8 cellular contexts compared by ENCODE assay signal in genomic region chr7:81499262-81500116, GRCh38.
DNase-seq lines count a peak whose midpoint lies in the region; ATAC-seq and TF ChIP-seq lines count a peak whose summit lies in the region.

No MANE protein-coding gene starts in this region.

- ATAC-seq in GM18499 (IDR thresholded peaks at IDR 0.05; ENCODE audit: insufficient read depth, unreplicated experiment) (peak; percentile 72), HG03064 (IDR thresholded peaks at IDR 0.05; ENCODE audit: low read depth, unreplicated experiment) (peak; percentile 74), left ventricle myocardium superior (peak; percentile 85), GM21367 (IDR thresholded peaks at IDR 0.05; ENCODE audit: unreplicated experiment) (no peak)

- H3K9ac ChIP-seq in skeletal muscle satellite cell (ENCODE audit: low read depth, low read length): peak overlapping the region; percentile 15

- peak overlapping the region; percentile 23 for H3K4me2 ChIP-seq in skeletal muscle satellite cell (ENCODE audit: low read length)

- peak; percentile 79 for DNase-seq in A172 (ENCODE audit: low spot score)
- peak; percentile 59 for DNase-seq in NCI-H2171 (lab: John Stamatoyannopoulos, UW)
- no peak for DNase-seq in left ventricle myocardium superior

- intact Hi-C loops in left ventricle myocardium superior (cut with micrococcal nuclease): loop anchor here (5.0 to 10.0 kb wide), 5 partner anchors 458 to 1223 kb away; no protein-coding TSS in a partner anchor

- H3K27me3 ChIP-seq in skeletal muscle satellite cell (ENCODE audit: control insufficient read depth, insufficient read depth, low read length): no peaks in the 10 kb centered on the region

- H3K4me3 ChIP-seq in WI38 (ENCODE audit: low read depth, low read length) (no peak overlapping the region), skeletal muscle satellite cell (ENCODE audit: low read length) (no peak overlapping the region)

- H3K9me3 ChIP-seq in skeletal muscle satellite cell (replicated peaks; ENCODE audit: low read length): no peaks in the 10 kb centered on the region

- peak; percentile 31; the same call in 1 of the 2 replicates for TF ChIP-seq CTCF in WI38 (IDR thresholded peaks at IDR 0.05; ENCODE audit: low read depth, low read length)

- H3K36me3 ChIP-seq in skeletal muscle satellite cell (ENCODE audit: insufficient read depth, low read length): no peaks in the 10 kb centered on the region

- H3K4me1 ChIP-seq in skeletal muscle satellite cell (ENCODE audit: control insufficient read depth, insufficient read depth, low read length): peaks cover 16% of the 10 kb centered on the region
